11 cellular contexts compared by ENCODE assay signal in the genomic region with DNA sequence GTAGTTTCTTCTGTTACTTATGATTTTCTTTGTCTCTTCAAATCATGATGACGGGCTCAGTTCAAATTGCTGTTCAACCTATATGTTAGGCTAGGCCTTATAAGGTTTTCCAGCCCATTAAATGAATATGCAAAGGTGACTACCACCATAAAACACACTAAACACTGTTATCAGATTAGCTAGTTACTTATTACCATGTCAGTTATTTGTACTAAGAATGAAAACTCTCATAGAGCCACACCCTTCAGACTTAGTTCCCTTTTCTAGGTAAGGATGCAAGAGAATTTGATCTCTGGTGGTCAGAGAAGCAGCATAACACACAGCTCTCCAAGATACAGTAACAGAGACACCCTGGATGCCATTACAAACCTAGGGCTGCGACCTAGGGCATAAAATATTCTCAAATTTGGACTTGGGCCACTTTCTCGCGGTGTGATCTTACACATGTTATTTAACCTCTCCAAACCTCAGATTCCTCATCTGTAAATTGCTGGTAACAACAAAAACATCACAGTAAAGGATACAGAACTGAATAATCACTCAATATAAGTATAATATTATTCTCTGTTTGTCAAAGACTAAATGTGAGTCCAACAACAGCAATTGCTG. TPM values are rescaled to one million over a fixed set of nuclear protein-coding genes. Genes with fewer than 3 reads are reported as not detected.
A peak's percentile ranks its signal among the peaks of the same experiment; 100 is the strongest.
DNase-seq lines count a peak whose midpoint lies in the region; ATAC-seq and TF ChIP-seq lines count a peak whose summit lies in the region.
"Had no signal": no experiment of that assay in that cellular context is flagged by ENCODE, and none has a peak within 500 bp of the region (broad histone marks: within the 10 kb centered on the region; RNA-seq: fewer than 3 reads in every experiment).

No MANE protein-coding gene starts in this region.

- CTCF ChIA-PET in activated B cell treated with CpG ODN at 0.5 μM for 24 hours (lab: Charles Lee): no interaction called here

- H3K36me3 Mint-ChIP-seq in activated B cell treated with CpG ODN at 0.5 μM for 24 hours (ENCODE audit: low read depth): peaks cover 32% of the 10 kb centered on the region

- no peaks in the 10 kb centered on the region for H3K27me3 Mint-ChIP-seq in activated B cell treated with CpG ODN at 0.5 μM for 24 hours
- H3K27me3 Mint-ChIP-seq: activated naive CD8-positive, alpha-beta T cell treated with anti-CD3 and anti-CD28 coated beads, Interleukin-2, amount 10 ng/mL, durations not matched to agents 7 days and 5 days had no signal

- DNase-seq in AG10803 (ENCODE audit: low read depth) (peak; percentile 10), activated B cell treated with CpG ODN at 0.5 μM for 24 hours (no peak), glomerular visceral epithelial cell (ENCODE audit: extremely low spot score) (no peak), SW 1271 (lab: John Stamatoyannopoulos, UW) (no peak), NCI-H69 (lab: John Stamatoyannopoulos, UW) (no peak), NCI-H2029 treated with DMSO at 0.1 percent for 48 hours (lab: John Stamatoyannopoulos, UW) (no peak)
- DNase-seq: activated naive CD8-positive, alpha-beta T cell treated with anti-CD3 and anti-CD28 coated beads, Interleukin-2, amount 10 ng/mL, durations not matched to agents 7 days and 5 days; NCI-H524; spleen had no signal

- POLR2A ChIA-PET in activated B cell treated with CpG ODN at 0.5 μM for 24 hours (lab: Charles Lee): interaction anchor here (0.6 to 1.1 kb wide), 2 partner anchors 36 to 38 kb away, joined by 3 to 8 read pairs; a partner anchor contains a TSS

- intact Hi-C loops in activated B cell treated with CpG ODN at 0.5 μM for 24 hours (cut with micrococcal nuclease): loop anchor here (1.0 kb wide), 1 partner anchor 35 kb away; a partner anchor contains a TSS

- no peak overlapping the region for H3K4me3 ChIP-seq in AG10803 (ENCODE audit: low read length)
- H3K4me3 ChIP-seq: spleen had no signal

- no peaks in the 10 kb centered on the region for H3K9me3 Mint-ChIP-seq in activated B cell treated with CpG ODN at 0.5 μM for 24 hours
- H3K9me3 Mint-ChIP-seq: activated naive CD8-positive, alpha-beta T cell treated with anti-CD3 and anti-CD28 coated beads, Interleukin-2, amount 10 ng/mL, durations not matched to agents 7 days and 5 days had no signal

- ATAC-seq in GM21381 (IDR thresholded peaks at IDR 0.05; ENCODE audit: unreplicated experiment) (peak; percentile 93), HG03159 (IDR thresholded peaks at IDR 0.05; ENCODE audit: unreplicated experiment) (peak; percentile 95), activated B cell treated with CpG ODN at 0.5 μM for 24 hours (ENCODE audit: low read depth) (peak; percentile 92)

- H3K4me1 Mint-ChIP-seq in activated B cell treated with CpG ODN at 0.5 μM for 24 hours: peaks cover 19% of the 10 kb centered on the region
- H3K4me1 Mint-ChIP-seq: activated naive CD8-positive, alpha-beta T cell treated with anti-CD3 and anti-CD28 coated beads, Interleukin-2, amount 10 ng/mL, durations not matched to agents 7 days and 5 days had no signal

- TF ChIP-seq CTCF in AG10803 (conservative IDR thresholded peaks at IDR 0.05; ENCODE audit: low read length): no peak
- TF ChIP-seq CTCF in activated B cell treated with CpG ODN at 0.5 μM for 24 hours (IDR thresholded peaks at IDR 0.05): no peak

- peak overlapping the region; percentile 74 for H3K27ac Mint-ChIP-seq in activated B cell treated with CpG ODN at 0.5 μM for 24 hours
- H3K27ac Mint-ChIP-seq: activated naive CD8-positive, alpha-beta T cell treated with anti-CD3 and anti-CD28 coated beads, Interleukin-2, amount 10 ng/mL, durations not matched to agents 7 days and 5 days had no signal

- no peak overlapping the region for H3K4me3 Mint-ChIP-seq in activated B cell treated with CpG ODN at 0.5 μM for 24 hours
- H3K4me3 Mint-ChIP-seq: activated naive CD8-positive, alpha-beta T cell treated with anti-CD3 and anti-CD28 coated beads, Interleukin-2, amount 10 ng/mL, durations not matched to agents 7 days and 5 days had no signal

RNA-seq across cellular contexts. Expression of a gene that starts 35.6 kb away (rescaled TPM):
- 9.4 and 11.3 TPM in 2 replicates for total RNA-seq in activated B cell treated with CpG ODN at 0.5 μM for 24 hours

RNA-seq across cellular contexts. Expression of a gene that starts 36.0 kb away (rescaled TPM):
- 47.2 and 48.2 TPM in 2 replicates for total RNA-seq in activated B cell treated with CpG ODN at 0.5 μM for 24 hours
